Comparison of ENCODE assay signal across 23 cellular contexts in genomic region chr11:130980463-130980862, GRCh38.
"Had no signal": no experiment of that assay in that cellular context is flagged by ENCODE, and none has a peak within 500 bp of the region (broad histone marks: within the 10 kb centered on the region; RNA-seq: fewer than 3 reads in every experiment).

No MANE protein-coding gene starts in this region.

- FAIRE-seq: pancreas, small intestine, urothelium cell line had no signal

- H3K36me3 ChIP-seq: neutrophil, pancreas, prostate gland, right lobe of liver, sigmoid colon, stomach, thoracic aorta, thyroid gland, tibial nerve, upper lobe of left lung, vagina had no signal

- H3K4me3 ChIP-seq: pancreas, prostate gland, right lobe of liver, sigmoid colon, stomach, thoracic aorta, thyroid gland, tibial nerve, upper lobe of left lung, vagina had no signal

- H3K27me3 ChIP-seq: neutrophil, right lobe of liver, thyroid gland, tibial nerve, upper lobe of left lung, vagina had no signal

- H3K27ac ChIP-seq: neutrophil, pancreas, prostate gland, right lobe of liver, sigmoid colon, stomach, thoracic aorta, thyroid gland, tibial nerve, upper lobe of left lung, vagina had no signal

- H3K9me3 ChIP-seq: neutrophil, pancreas, prostate gland, right lobe of liver, sigmoid colon, thyroid gland, vagina had no signal

- DNase-seq: naive thymus-derived CD4-positive, alpha-beta T cell; natural killer cell; nucleus accumbens; pancreas; right cardiac atrium; right lobe of liver; sigmoid colon; small intestine; stimulated activated CD4-positive, alpha-beta T cell treated with anti-CD3 and anti-CD28 coated beads, Interleukin-15, amount 100 ng/mL, for 24 hours; stimulated activated CD4-positive, alpha-beta T cell treated with anti-CD3 and anti-CD28 coated beads, Interleukin-2, amount 100 ng/mL, for 24 hours; stimulated activated CD4-positive, alpha-beta T cell treated with anti-CD3 and anti-CD28 coated beads, Interleukin-2, amount 100 ng/mL, for 48 hours; stimulated activated CD4-positive, alpha-beta T cell treated with anti-CD3 and anti-CD28 coated beads, Interleukin-4, amount 100 ng/mL, for 24 hours; stimulated activated naive CD4-positive, alpha-beta T cell; stomach; thyroid gland; trophoblast cell; upper lobe of left lung had no signal
